In the genomic region with DNA sequence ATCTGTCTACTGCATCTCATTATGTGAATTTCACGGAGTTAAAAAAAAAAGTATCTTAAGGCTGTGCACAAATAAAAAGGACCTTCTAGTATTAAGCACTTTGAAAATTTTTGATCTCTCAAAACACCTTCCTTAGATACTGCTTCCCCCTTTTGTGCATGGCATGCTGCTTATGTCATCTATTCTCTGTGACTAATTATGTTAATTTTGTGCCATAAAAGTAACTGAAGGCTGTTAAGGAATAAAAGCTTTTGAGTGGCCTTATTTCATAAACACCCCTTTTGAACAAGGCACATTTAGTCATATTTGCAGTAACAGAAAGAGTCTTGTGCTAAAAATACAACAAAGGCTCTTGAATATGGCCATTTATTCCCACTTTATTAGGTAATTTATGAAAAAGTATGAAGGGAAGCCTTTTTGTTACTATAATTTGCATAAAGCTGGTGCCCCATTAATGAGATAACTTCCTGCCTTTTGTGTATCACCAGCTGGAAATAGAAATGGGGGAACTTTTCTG, we compare ENCODE assay signal across 2 cellular contexts.
TF ChIP-seq lines count a peak whose summit lies in the region.

No MANE protein-coding gene starts in this region.

TF ChIP-seq in SK-N-SH, 30 proteins besides CTCF, POLR2A, EP300 and RAD21 (continued from another document):
- TF ChIP-seq REST (IDR thresholded peaks at IDR 0.05; ENCODE audit: low read depth, low read length) (no peak), EZH2phosphoT487 (IDR thresholded peaks at IDR 0.05; ENCODE audit: borderline replicate concordance, low read depth) (no peak), YY1 (IDR thresholded peaks at IDR 0.05; ENCODE audit: low read depth) (no peak), RFX5 (IDR thresholded peaks at IDR 0.05; ENCODE audit: low read length) (no peak), TCF12 (IDR thresholded peaks at IDR 0.05) (no peak), ZBTB33 (IDR thresholded peaks at IDR 0.05; ENCODE audit: borderline replicate concordance, low read depth) (no peak), ELF1 (IDR thresholded peaks at IDR 0.05) (no peak), SMC3 (IDR thresholded peaks at IDR 0.05; ENCODE audit: low read depth, low read length) (no peak), MXI1 (IDR thresholded peaks at IDR 0.05; ENCODE audit: low read depth, low read length) (no peak), MEF2A (IDR thresholded peaks at IDR 0.05; ENCODE audit: borderline replicate concordance, low read depth) (no peak)
TF ChIP-seq in SK-N-SH: peak in this region for 0.

TF ChIP-seq in SK-N-SH treated with all-trans-retinoic acid at 6 μM for 48 hours, 23 proteins besides CTCF, POLR2A, EP300 and RAD21 (continued from another document):
- no peak for TF ChIP-seq ZNF8 (CRISPR knock-in tag; IDR thresholded peaks at IDR 0.05)
- TF ChIP-seq POU6F1 (CRISPR knock-in tag; IDR thresholded peaks at IDR 0.05; ENCODE audit: borderline replicate concordance, low read depth), result no peak
- no peak for TF ChIP-seq TOX (CRISPR knock-in tag; IDR thresholded peaks at IDR 0.05; ENCODE audit: borderline replicate concordance)
- no peak for TF ChIP-seq TCF4 (CRISPR knock-in tag; IDR thresholded peaks at IDR 0.05; ENCODE audit: borderline replicate concordance)
- TF ChIP-seq SNAI2 (CRISPR knock-in tag; IDR thresholded peaks at IDR 0.05), result no peak
- TF ChIP-seq PATZ1 (CRISPR knock-in tag; IDR thresholded peaks at IDR 0.05; ENCODE audit: borderline replicate concordance), result no peak
- TF ChIP-seq ARNTL (CRISPR knock-in tag; IDR thresholded peaks at IDR 0.05; ENCODE audit: borderline replicate concordance, low read depth), result no peak
- no peak for TF ChIP-seq BACH2 (CRISPR knock-in tag; IDR thresholded peaks at IDR 0.05; ENCODE audit: borderline replicate concordance)
- TF ChIP-seq OSR1 (CRISPR knock-in tag; IDR thresholded peaks at IDR 0.05), result no peak
- no peak for TF ChIP-seq ESRRG (CRISPR knock-in tag; IDR thresholded peaks at IDR 0.05)
- TF ChIP-seq GLIS3 (CRISPR knock-in tag; IDR thresholded peaks at IDR 0.05), result no peak
- no peak for TF ChIP-seq RARB (CRISPR knock-in tag; IDR thresholded peaks at IDR 0.05)
